Comparison of ENCODE assay signal across 11 cellular contexts in the genomic region with DNA sequence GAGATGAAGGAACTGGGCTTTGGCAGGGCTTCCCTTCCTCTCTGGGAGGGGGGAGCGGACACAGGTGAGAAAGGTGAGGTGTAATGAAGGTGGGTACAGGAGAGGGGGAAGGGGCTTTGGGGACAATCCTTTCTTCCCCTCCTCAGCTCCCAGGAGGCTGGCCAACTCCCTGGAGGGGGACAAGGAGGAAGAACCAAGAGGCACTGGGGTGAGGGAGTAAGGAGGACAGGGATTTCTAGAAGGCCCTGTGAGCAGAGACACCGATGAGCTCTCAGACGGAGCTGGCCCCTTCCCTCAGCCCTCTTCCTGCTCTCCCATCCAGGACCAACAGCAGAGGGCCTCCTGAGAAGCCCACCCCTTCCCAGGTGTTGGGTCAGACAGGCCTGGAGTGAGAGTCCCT. TPM values are rescaled to one million over a fixed set of nuclear protein-coding genes. Genes with fewer than 3 reads are reported as not detected.
DNase-seq lines count a peak whose midpoint lies in the region; ATAC-seq and TF ChIP-seq lines count a peak whose summit lies in the region.
"Had no signal": no experiment of that assay in that cellular context is flagged by ENCODE, and none has a peak within 500 bp of the region (broad histone marks: within the 10 kb centered on the region; RNA-seq: fewer than 3 reads in every experiment).

No MANE protein-coding gene starts in this region.

- ATAC-seq in Right ventricle myocardium superior (ENCODE audit: poor library complexity) = no peak
- ATAC-seq in Right ventricle myocardium inferior = no peak
- ATAC-seq in HG03175 (IDR thresholded peaks at IDR 0.05; ENCODE audit: unreplicated experiment) = no peak
- ATAC-seq: activated naive CD8-positive, alpha-beta T cell treated with anti-CD3 and anti-CD28 coated beads, Interleukin-2, amount 50 U/mL, for 24 hours had no signal

- no peaks in the 10 kb centered on the region for H3K36me3 Mint-ChIP-seq in neural progenitor cell

- H3K79me2 ChIP-seq in neural progenitor cell (ENCODE audit: low read depth) = no peaks in the 10 kb centered on the region

- H3K27me3 ChIP-seq in esophagus squamous epithelium = peaks cover 0 to 2% (median 0%) of the 10 kb centered on the region in 4 donors
- H3K27me3 ChIP-seq in neural progenitor cell = no peaks in the 10 kb centered on the region
- H3K27me3 ChIP-seq in uterus = no peaks in the 10 kb centered on the region

- H3K4me1 ChIP-seq in esophagus squamous epithelium (peaks cover 30 to 72% (median 40%) of the 10 kb centered on the region in 3 donors), neural progenitor cell (peaks cover 21% of the 10 kb centered on the region), uterus (peaks cover 13 to 35% of the 10 kb centered on the region in 2 donors)

- H3K4me3 Mint-ChIP-seq in neural progenitor cell = no peak overlapping the region
- H3K4me3 Mint-ChIP-seq: activated B cell treated with CpG ODN at 0.5 μM for 24 hours; activated naive CD8-positive, alpha-beta T cell treated with anti-CD3 and anti-CD28 coated beads, Interleukin-2, amount 50 U/mL, for 24 hours had no signal

- TF ChIP-seq CTCF in esophagus squamous epithelium (IDR thresholded peaks at IDR 0.05) (no peak), neural progenitor cell (IDR thresholded peaks at IDR 0.05) (no peak), uterus (IDR thresholded peaks at IDR 0.05) (no peak)

- H3K9me3 Mint-ChIP-seq in neural progenitor cell = peaks cover 2% of the 10 kb centered on the region
- H3K9me3 Mint-ChIP-seq: activated B cell treated with CpG ODN at 0.5 μM for 24 hours; activated naive CD8-positive, alpha-beta T cell treated with anti-CD3 and anti-CD28 coated beads, Interleukin-2, amount 50 U/mL, for 24 hours had no signal

- H3K9ac ChIP-seq in neural progenitor cell = no peak overlapping the region

- H3K9me3 ChIP-seq in esophagus squamous epithelium (no peaks in the 10 kb centered on the region), neural progenitor cell (ENCODE audit: low read depth) (no peaks in the 10 kb centered on the region), uterus (no peaks in the 10 kb centered on the region)

- H3K27ac ChIP-seq in esophagus squamous epithelium = peak overlapping the region in 3 of 4 donors; percentile 5 to 35 (median 14)
- no peak overlapping the region for H3K27ac ChIP-seq in neural progenitor cell
- peak overlapping the region; percentile 78 to 85 for H3K27ac ChIP-seq in uterus

- no peak overlapping the region for H3K4me2 ChIP-seq in neural progenitor cell

- H3K4me1 Mint-ChIP-seq in neural progenitor cell = peaks cover 31% of the 10 kb centered on the region
- H3K4me1 Mint-ChIP-seq: activated B cell treated with CpG ODN at 0.5 μM for 24 hours had no signal

- peak overlapping the region; percentile 60 for H2AFZ ChIP-seq in neural progenitor cell (replicated peaks)

- intact Hi-C loops in Right ventricle myocardium superior (cut with DNase I) (no loop called here), Right ventricle myocardium inferior (cut with DNase I) (no loop called here), esophagus squamous epithelium (cut with DNase I) (no loop called here), uterus (cut with DNase I; ENCODE audit: low total_unique reads) (no loop called here)

- no peak overlapping the region for H3K4me3 ChIP-seq in esophagus squamous epithelium
- no peak overlapping the region for H3K4me3 ChIP-seq in neural progenitor cell
- H3K4me3 ChIP-seq in uterus = no peak overlapping the region

- H4K20me1 ChIP-seq in neural progenitor cell (ENCODE audit: low read depth) = no peaks in the 10 kb centered on the region

- TF ChIP-seq POLR2A in esophagus squamous epithelium (IDR thresholded peaks at IDR 0.05) = no peak
- no peak for TF ChIP-seq POLR2A in uterus (IDR thresholded peaks at IDR 0.05)
- TF ChIP-seq POLR2A in erythroblast (IDR thresholded peaks at IDR 0.05; ENCODE audit: low read length) = no peak

- DNase-seq in Right ventricle myocardium superior (peak; percentile 6), Right ventricle myocardium inferior (ENCODE audit: missing footprints) (no peak), esophagus squamous epithelium (lab: John Stamatoyannopoulos, UW) (no peak), neural progenitor cell (ENCODE audit: low spot score) (no peak), uterus (no peak), erythroblast (lab: John Stamatoyannopoulos, UW) (no peak), NCI-H446 (lab: John Stamatoyannopoulos, UW) (no peak)
- DNase-seq: activated B cell treated with CpG ODN at 0.5 μM for 24 hours; activated naive CD8-positive, alpha-beta T cell treated with anti-CD3 and anti-CD28 coated beads, Interleukin-2, amount 50 U/mL, for 24 hours; dermis blood vessel endothelial cell had no signal

- H3K36me3 ChIP-seq in esophagus squamous epithelium (no peaks in the 10 kb centered on the region), neural progenitor cell (no peaks in the 10 kb centered on the region), uterus (no peaks in the 10 kb centered on the region)

- H3F3A ChIP-seq in neural progenitor cell (ENCODE audit: low read depth) = no peaks in the 10 kb centered on the region

- H3K27me3 Mint-ChIP-seq in neural progenitor cell (ENCODE audit: insufficient read depth, low read depth) = peaks cover 9% of the 10 kb centered on the region

- H3K27ac Mint-ChIP-seq in neural progenitor cell = no peak overlapping the region
- H3K27ac Mint-ChIP-seq: activated B cell treated with CpG ODN at 0.5 μM for 24 hours; activated naive CD8-positive, alpha-beta T cell treated with anti-CD3 and anti-CD28 coated beads, Interleukin-2, amount 50 U/mL, for 24 hours had no signal

- 61 to 93% methylated on average over 2 to 3 of the region's 3 CpGs for WGBS in esophagus squamous epithelium, 2 donors

RNA-seq across cellular contexts. Expression of gene PLEKHG3, which starts 53.4 kb away (rescaled TPM):
- total RNA-seq in Right ventricle myocardium superior (16.6 TPM), Right ventricle myocardium inferior (19.6 TPM), esophagus squamous epithelium (10 to 100 TPM; 44.6 to 87.8 (median 60.8) TPM), neural progenitor cell (ENCODE audit: low replicate concordance) (12.6 and 50.0 TPM in 2 replicates), uterus (100 to 1,000 TPM in 1 of 4 donors, 10 to 100 TPM in 3; 40.5 to 178 (median 59.7) TPM)
